In genomic region chr1:59083946-59084865, GRCh38 we compare ENCODE assay signal across 12 cellular contexts.
DNase-seq lines count a peak whose midpoint lies in the region; ATAC-seq and TF ChIP-seq lines count a peak whose summit lies in the region.
"Had no signal": no experiment of that assay in that cellular context is flagged by ENCODE, and none has a peak within 500 bp of the region (broad histone marks: within the 10 kb centered on the region; RNA-seq: fewer than 3 reads in every experiment).

No MANE protein-coding gene starts in this region.

- H3K36me3 Mint-ChIP-seq in memory B cell, result peaks cover 2% of the 10 kb centered on the region

- no peaks in the 10 kb centered on the region for H3F3A ChIP-seq in Loucy (ENCODE audit: low read depth)

- H3K4me1 ChIP-seq in BLaER1, result peaks cover 10% of the 10 kb centered on the region
- H3K4me1 ChIP-seq in Loucy (ENCODE audit: insufficient read depth, low read length, poor library complexity, severe bottlenecking), result peaks cover 5% of the 10 kb centered on the region

- peak overlapping the region; percentile 35; the same call in 1 of the 2 replicates for H3K9ac ChIP-seq in BLaER1
- no peak overlapping the region for H3K9ac ChIP-seq in Loucy (ENCODE audit: low read depth, low read length, poor library complexity, severe bottlenecking)

- H3K79me2 ChIP-seq in Loucy (ENCODE audit: insufficient read depth, low read length), result no peaks in the 10 kb centered on the region

- H3K27me3 Mint-ChIP-seq in memory B cell, result no peaks in the 10 kb centered on the region

- H3K9me2 ChIP-seq in Loucy (replicated peaks; ENCODE audit: low read depth, low read length), result no peaks in the 10 kb centered on the region

- no peaks in the 10 kb centered on the region for H3K27me3 ChIP-seq in BLaER1
- peaks cover 22% of the 10 kb centered on the region for H3K27me3 ChIP-seq in Loucy (ENCODE audit: insufficient read depth, low read length, poor library complexity, severe bottlenecking)

- peaks cover 2% of the 10 kb centered on the region for H3K9me3 Mint-ChIP-seq in memory B cell
- H3K9me3 Mint-ChIP-seq: activated naive CD4-positive, alpha-beta T cell treated with anti-CD3 and anti-CD28 coated beads, Interleukin-2, amount 50 U/mL, for 72 hours had no signal

- DNase-seq in cardiac fibroblast (ENCODE audit: low read depth in 2 of 2) (peak; percentile 38 to 60), memory B cell (ENCODE audit: low spot score in 2 of 2) (no peak), GOT3 (lab: John Stamatoyannopoulos, UW) (no peak), activated gamma-delta T cell (lab: John Stamatoyannopoulos, UW) (no peak)
- no peak for DNase-seq in central memory CD4-positive, alpha-beta T cell
- DNase-seq: GF-D8; SHP77; stimulated activated CD4-positive, alpha-beta T cell treated with anti-CD3 and anti-CD28 coated beads, Interleukin-1b, Interleukin-23, amount 100 ng/mL, for 48 hours had no signal

- H3K4me3 Mint-ChIP-seq in memory B cell, result no peak overlapping the region

- H3K36me3 ChIP-seq in BLaER1 (no peaks in the 10 kb centered on the region), Loucy (ENCODE audit: insufficient read depth, low read length) (no peaks in the 10 kb centered on the region)

- H3K4me1 Mint-ChIP-seq in memory B cell, result peaks cover 5% of the 10 kb centered on the region

- peak overlapping the region; percentile 38; the same call in 1 of the 2 replicates for H2AFZ ChIP-seq in Loucy (ENCODE audit: low read length)

- 0 out of 2 replicates have a peak overlapping the region, but pooled peaks have one; percentile 11 for H3K4me3 ChIP-seq in BLaER1
- H3K4me3 ChIP-seq in Loucy (ENCODE audit: low read length, poor library complexity, severe bottlenecking), result no peak overlapping the region
- no peak overlapping the region for H3K4me3 ChIP-seq in cardiac fibroblast (replicated peaks in 1 of 2; ENCODE audit: low read depth in 2 of 2, low read length in 2 of 2)

- ATAC-seq in memory B cell (ENCODE audit: low read depth) (no peak), HG02759 (IDR thresholded peaks at IDR 0.05; ENCODE audit: unreplicated experiment) (no peak)
- ATAC-seq: activated naive CD4-positive, alpha-beta T cell treated with anti-CD3 and anti-CD28 coated beads, Interleukin-2, amount 50 U/mL, for 72 hours had no signal

- no peaks in the 10 kb centered on the region for H4K20me1 ChIP-seq in BLaER1
- H4K20me1 ChIP-seq in Loucy (ENCODE audit: insufficient read depth, low read length, poor library complexity, severe bottlenecking), result no peaks in the 10 kb centered on the region

- peaks cover 6% of the 10 kb centered on the region; the same call in 1 of the 2 replicates for H3K9me3 ChIP-seq in BLaER1
- H3K9me3 ChIP-seq in Loucy (ENCODE audit: insufficient read depth, low read depth, low read length), result 0 out of 2 replicates have a peak, but pooled peaks cover 3% of the 10 kb centered on the region

- TF ChIP-seq CTCF in Loucy (conservative IDR thresholded peaks at IDR 0.05; ENCODE audit: low read length) (no peak), cardiac fibroblast (IDR thresholded peaks at IDR 0.05; ENCODE audit: low read depth, low read length) (no peak)

- H3K4me2 ChIP-seq in BLaER1 (peak overlapping the region; percentile 62), Loucy (ENCODE audit: low read depth, low read length, poor library complexity, severe bottlenecking) (no peak overlapping the region)

- peak overlapping the region; percentile 21 for H3K27ac Mint-ChIP-seq in memory B cell

- H3K27ac ChIP-seq in BLaER1, result peak overlapping the region; percentile 67

Comparison
In these comparisons a context has a peak if more than half of its experiments do, and no peak if none do; other contexts are left out.
1. DNase-seq: peak in cardiac fibroblast (2 of 2); none in memory B cell (0 of 2), GOT3 (single experiment), activated gamma-delta T cell (single experiment) and central memory CD4-positive, alpha-beta T cell (single experiment).